ENCODE assay signal across 17 cellular contexts in genomic region chr18:50190236-50190635, GRCh38. TPM values are rescaled to one million over a fixed set of nuclear protein-coding genes. Genes with fewer than 3 reads are reported as not detected.
DNase-seq lines count a peak whose midpoint lies in the region; ATAC-seq, FAIRE-seq and TF ChIP-seq lines count a peak whose summit lies in the region.
"Had no signal": no experiment of that assay in that cellular context is flagged by ENCODE, and none has a peak within 500 bp of the region (broad histone marks: within the 10 kb centered on the region; RNA-seq: fewer than 3 reads in every experiment).

No MANE protein-coding gene starts in this region.

- TF ChIP-seq CTCF in RWPE2 (IDR thresholded peaks at IDR 0.05; ENCODE audit: poor library complexity, severe bottlenecking) (no peak), foreskin fibroblast (IDR thresholded peaks at IDR 0.05; ENCODE audit: low read depth, low read length) (no peak)

- no peak for TF ChIP-seq POLR2A in GM12891 (IDR thresholded peaks at IDR 0.05; ENCODE audit: low read depth, low read length)

- peak; percentile 51 for FAIRE-seq in GM12891 (lab: Jason Lieb, UNC)
- FAIRE-seq: RCC 7860 had no signal

- H3K9me3 ChIP-seq in RWPE2 (ENCODE audit: severe bottlenecking), result no peaks in the 10 kb centered on the region
- H3K9me3 ChIP-seq: ascending aorta, upper lobe of left lung had no signal

- peak; percentile 68 for ATAC-seq in RWPE2 (ENCODE audit: low read depth)
- ATAC-seq in HG02571 (IDR thresholded peaks at IDR 0.05; ENCODE audit: unreplicated experiment), result no peak
- no peak for ATAC-seq in HG03196 (IDR thresholded peaks at IDR 0.05; ENCODE audit: unreplicated experiment)
- ATAC-seq: natural killer cell treated with Interleukin-12 subunit alpha and Interleukin-12 subunit beta and Interleukin-15 and Interleukin-18, amount 100 ng/mL, for 72 hours had no signal

- peaks cover 5% of the 10 kb centered on the region for H3K4me1 ChIP-seq in RWPE2 (ENCODE audit: insufficient read depth, poor library complexity, severe bottlenecking)

- no peak overlapping the region for H3K4me3 ChIP-seq in RWPE2 (ENCODE audit: severe bottlenecking)
- no peak overlapping the region for H3K4me3 ChIP-seq in foreskin fibroblast (ENCODE audit: low read depth in 1 of 2, low read length in 2 of 2)
- H3K4me3 ChIP-seq: ascending aorta, upper lobe of left lung had no signal

- H3K27ac ChIP-seq in RWPE2 (ENCODE audit: poor library complexity, severe bottlenecking), result no peak overlapping the region
- H3K27ac ChIP-seq: ascending aorta, upper lobe of left lung had no signal

- no peaks in the 10 kb centered on the region for H3K36me3 ChIP-seq in RWPE2 (ENCODE audit: low read depth)
- H3K36me3 ChIP-seq: ascending aorta, upper lobe of left lung had no signal

- peak; percentile 70 for DNase-seq in Daoy (ENCODE audit: low read depth)
- no peak for DNase-seq in GM12891 (ENCODE audit: insufficient read length, low spot score)
- no peak for DNase-seq in RWPE2 (ENCODE audit: low spot score)
- DNase-seq in foreskin fibroblast, result peak; percentile 28 to 55
- no peak for DNase-seq in HUDEP-2 (lab: John Stamatoyannopoulos, UW; ENCODE audit: unreplicated experiment in 76 of 76)
- no peak for DNase-seq in GDM1 (lab: John Stamatoyannopoulos, UW)
- DNase-seq: activated CD4-positive, alpha-beta memory T cell treated with anti-CD3 and anti-CD28 coated beads, Interleukin-2, amount 10 ng/mL, durations not matched to agents 7 days and 5 days; erythroblast; GF-D8; NCI-H1092; stimulated activated naive CD4-positive, alpha-beta T cell treated with Interleukin-2 at 50 U/mL for 16 hours; upper lobe of left lung had no signal

- H3K27me3 ChIP-seq in RWPE2 (ENCODE audit: insufficient read depth, poor library complexity, severe bottlenecking), result peaks cover 15% of the 10 kb centered on the region
- H3K27me3 ChIP-seq: ascending aorta had no signal

TF ChIP-seq in GM12891, 5 proteins besides CTCF, POLR2A, EP300 and RAD21:
- TF ChIP-seq POLR2AphosphoS5 (IDR thresholded peaks at IDR 0.05; ENCODE audit: low read depth, low read length), result no peak

RNA-seq across cellular contexts. Expression of gene MYO5B, which starts 4.7 kb away (rescaled TPM):
- 2.8 and 3.1 TPM in 2 replicates for total RNA-seq in Daoy (2014; rRNA removed; shearing (Covaris generic))
- polyA plus RNA-seq in GM12891 (2012; ENCODE audit: low read depth, missing spikeins), result 0.08 TPM
- total RNA-seq: activated CD4-positive, alpha-beta memory T cell treated with anti-CD3 and anti-CD28 coated beads, Interleukin-2, amount 10 ng/mL, durations not matched to agents 7 days and 5 days; natural killer cell treated with Interleukin-12 subunit alpha and Interleukin-12 subunit beta and Interleukin-15 and Interleukin-18, amount 100 ng/mL, for 72 hours had no signal

Comparison
In these comparisons a context has a peak if more than half of its experiments do, and no peak if none do; other contexts are left out.
1. DNase-seq: peak in Daoy (single experiment) and foreskin fibroblast (2 of 2); none in GM12891 (single experiment), RWPE2 (single experiment), HUDEP-2 (0 of 76) and GDM1 (single experiment).